ENCODE assay signal across 25 cellular contexts in genomic region chr1:241401156-241401555, GRCh38. TPM values are rescaled to one million over a fixed set of nuclear protein-coding genes. Genes with fewer than 3 reads are reported as not detected.
"Had no signal": no experiment of that assay in that cellular context is flagged by ENCODE, and none has a peak within 500 bp of the region (broad histone marks: within the 10 kb centered on the region; RNA-seq: fewer than 3 reads in every experiment).

No MANE protein-coding gene starts in this region.

- ATAC-seq: activated T-cell treated with anti-CD3 and anti-CD28 coated beads, Interleukin-2, amount 50 U/mL, for 72 hours; body of pancreas; heart right ventricle; left colon; mucosa of descending colon; pancreas; right cardiac atrium had no signal

- H3K36me3 ChIP-seq: heart right ventricle, pancreas, thoracic aorta, vagina had no signal

- H3K27ac ChIP-seq: body of pancreas, heart right ventricle, pancreas, thoracic aorta, vagina had no signal

- H3K27me3 ChIP-seq: pancreas, vagina had no signal

- H3K4me1 ChIP-seq: body of pancreas, heart right ventricle, pancreas, vagina had no signal

- H3K4me3 ChIP-seq: body of pancreas, heart right ventricle, mucosa of descending colon, pancreas, thoracic aorta, vagina had no signal

- FAIRE-seq: endometrium, pancreas had no signal

- DNase-seq: activated B cell treated with CpG ODN at 0.5 μM for 24 hours; activated CD4-positive, alpha-beta T cell treated with anti-CD3 and anti-CD28 coated beads for 4 hours; activated CD4-positive, alpha-beta T cell treated with anti-CD3 and anti-CD28 coated beads, Interleukin-2, amount 50 U/mL, for 48 hours; activated effector memory CD4-positive, alpha-beta T cell treated with Interleukin-2 at 50 U/mL for 16 hours; activated naive CD4-positive, alpha-beta T cell treated with anti-CD3 and anti-CD28 coated beads, Interleukin-2, amount 50 U/mL, for 16 hours; activated T-cell treated with anti-CD3 and anti-CD28 coated beads, Interleukin-2, amount 50 U/mL, for 72 hours; anterior cingulate cortex; body of pancreas; effector CD4-positive, alpha-beta T cell; foreskin fibroblast; heart right ventricle; islet precursor cell; left colon; mesendoderm; mucosa of descending colon; nephron progenitor cell; pancreas; right cardiac atrium; stimulated activated CD4-positive, alpha-beta T cell treated with anti-CD3 and anti-CD28 coated beads, Interleukin-4, amount 100 ng/mL, for 24 hours; stimulated activated naive CD4-positive, alpha-beta T cell treated with Interleukin-2 at 50 U/mL for 16 hours had no signal

- H3K9me3 ChIP-seq: body of pancreas, heart right ventricle, mucosa of descending colon, pancreas, thoracic aorta, vagina had no signal

RNA-seq across cellular contexts. Expression of gene RGS7, which starts 44.2 kb away (rescaled TPM):
- total RNA-seq: activated T-cell treated with anti-CD3 and anti-CD28 coated beads, Interleukin-2, amount 50 U/mL, for 72 hours; cardiac septum; heart right ventricle; lower leg skin; right cardiac atrium; thoracic aorta; vagina had no signal
- polyA plus RNA-seq: heart right ventricle had no signal
